ENCODE assay signal across 8 cellular contexts in the genomic region with DNA sequence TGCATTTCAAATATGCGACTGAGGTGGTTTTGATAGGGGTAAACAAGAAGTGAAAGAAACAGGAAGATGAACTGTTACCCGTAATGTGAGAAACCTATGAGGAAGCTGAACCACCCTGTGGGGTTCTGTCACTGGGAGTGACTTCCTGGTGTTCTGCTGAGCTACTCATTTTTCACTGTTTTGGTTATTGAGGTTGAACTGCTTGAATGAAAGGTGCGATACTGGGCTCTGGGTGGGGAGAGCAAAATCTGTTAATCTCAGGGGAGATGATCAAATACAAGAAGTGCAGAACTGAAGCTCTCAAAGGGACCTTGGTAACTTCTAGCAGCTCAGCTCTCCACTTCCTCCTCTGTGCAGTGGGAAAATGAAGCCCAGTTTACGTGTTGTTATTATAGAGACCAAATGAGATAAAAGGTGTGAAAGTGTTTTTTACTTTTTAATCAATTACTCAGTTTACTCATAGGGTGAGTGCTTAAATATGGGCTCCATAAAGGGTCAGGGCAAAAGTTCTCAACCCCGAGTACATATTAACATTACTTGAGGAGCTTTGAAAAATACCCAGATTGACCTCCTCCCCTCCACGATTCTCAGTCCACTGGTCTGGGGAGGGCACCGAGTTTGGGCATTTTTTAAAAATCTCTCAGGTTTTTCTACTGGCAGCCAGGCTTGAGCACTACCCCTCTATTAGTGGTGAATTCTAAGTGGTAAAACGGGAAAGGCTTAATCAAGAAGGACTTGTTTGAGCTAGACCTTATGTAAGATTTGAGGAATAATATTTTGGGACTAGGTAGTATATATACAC.
DNase-seq lines count a peak whose midpoint lies in the region; ATAC-seq, FAIRE-seq and TF ChIP-seq lines count a peak whose summit lies in the region.

No MANE protein-coding gene starts in this region.

- no peak for TF ChIP-seq POLR2A in GM12891 (IDR thresholded peaks at IDR 0.05; ENCODE audit: low read depth, low read length)

- peak; percentile 75 for ATAC-seq in GM21723 (IDR thresholded peaks at IDR 0.05; ENCODE audit: unreplicated experiment)

- H3K27ac ChIP-seq in substantia nigra (ENCODE audit: low read depth, low read length, poor library complexity, severe bottlenecking), result peak overlapping the region; percentile 10

- DNase-seq in GM12891 (ENCODE audit: insufficient read length, low spot score) (peak; percentile 54), Kasumi-1 (lab: John Stamatoyannopoulos, UW) (peak; percentile 86 to 90), left kidney (ENCODE audit: low read depth, low spot score) (peak; percentile 12), substantia nigra (lab: John Stamatoyannopoulos, UW) (peak in 2 of 49 donors; percentile 16 to 22), HK-2 (ENCODE audit: unreplicated experiment) (no peak), NCI-H2081 treated with DMSO at 0.1 percent for 48 hours (lab: John Stamatoyannopoulos, UW) (no peak)
- DNase-seq in activated CD8-positive, alpha-beta memory T cell treated with anti-CD3 and anti-CD28 coated beads, Interleukin-2, amount 50 U/mL, for 1 hour (ENCODE audit: extremely low read depth), result peak; percentile 28

- peak; percentile 90 for FAIRE-seq in GM12891 (lab: Jason Lieb, UNC)

TF ChIP-seq in GM12891, 5 proteins besides CTCF, POLR2A, EP300 and RAD21:
- no peak for TF ChIP-seq PAX5 (IDR thresholded peaks at IDR 0.05; ENCODE audit: insufficient read depth, low read length, severe bottlenecking)
- TF ChIP-seq SPI1 (IDR thresholded peaks at IDR 0.05; ENCODE audit: low read depth, low read length), result peak; percentile 82
- TF ChIP-seq POLR2AphosphoS5 (IDR thresholded peaks at IDR 0.05; ENCODE audit: low read depth, low read length), result no peak
- no peak for TF ChIP-seq POU2F2 (IDR thresholded peaks at IDR 0.05; ENCODE audit: low read depth, low read length)
- no peak for TF ChIP-seq TAF1 (IDR thresholded peaks at IDR 0.05; ENCODE audit: low read depth, low read length)

Comparison
In these comparisons a context has a peak if more than half of its experiments do, and no peak if none do; other contexts are left out.
1. DNase-seq: peak in GM12891 (single experiment), Kasumi-1 (2 of 2), activated CD8-positive, alpha-beta memory T cell treated with anti-CD3 and anti-CD28 coated beads, Interleukin-2, amount 50 U/mL, for 1 hour (single experiment) and left kidney (single experiment); none in HK-2 (single experiment) and NCI-H2081 treated with DMSO at 0.1 percent for 48 hours (single experiment).